In the genomic region with DNA sequence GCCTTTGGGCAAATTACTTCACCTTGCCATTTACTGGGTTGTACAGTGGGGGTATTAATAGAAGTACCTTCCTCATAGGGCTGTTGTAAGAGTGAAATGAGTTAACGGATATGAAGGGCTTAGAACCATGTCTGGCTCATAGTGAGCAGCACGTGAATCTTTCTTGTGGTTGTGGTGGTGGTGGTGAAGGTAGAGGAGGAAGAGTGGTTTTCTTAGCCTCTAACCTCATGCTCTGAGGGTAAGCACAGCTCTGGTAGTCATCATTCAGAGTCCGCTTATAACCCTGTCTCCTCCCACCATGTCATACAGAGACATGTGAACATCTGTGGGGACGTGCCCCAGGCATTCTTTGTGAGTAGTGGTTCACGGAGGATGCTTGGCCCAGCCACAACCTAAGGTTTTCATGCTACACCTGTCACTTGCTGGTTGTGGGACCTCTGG, we compare ENCODE assay signal across 8 cellular contexts. TPM values are rescaled to one million over a fixed set of nuclear protein-coding genes. Genes with fewer than 3 reads are reported as not detected.
DNase-seq lines count a peak whose midpoint lies in the region; ATAC-seq lines count a peak whose summit lies in the region.

No MANE protein-coding gene starts in this region.

- no peak overlapping the region for H3K4me3 Mint-ChIP-seq in T-helper 2 cell treated with Interferon-gamma antibody and Interleukin-4, amounts not matched to agents 5 μg/mL and 100 μg/mL, for 36 hours
- peak overlapping the region in 6 of 10 donors; percentile 24 to 56 (median 27) for H3K4me3 Mint-ChIP-seq in naive thymus-derived CD8-positive, alpha-beta T cell

- no peaks in the 10 kb centered on the region for H3K9me3 Mint-ChIP-seq in T-helper 2 cell treated with Interferon-gamma antibody and Interleukin-4, amounts not matched to agents 5 μg/mL and 100 μg/mL, for 36 hours
- peaks cover 0 to 9% (median 0%) of the 10 kb centered on the region in 9 donors for H3K9me3 Mint-ChIP-seq in naive thymus-derived CD8-positive, alpha-beta T cell

- peaks cover 76% of the 10 kb centered on the region for H3K27me3 Mint-ChIP-seq in T-helper 2 cell treated with Interferon-gamma antibody and Interleukin-4, amounts not matched to agents 5 μg/mL and 100 μg/mL, for 36 hours (ENCODE audit: low read depth)
- peaks cover 38 to 72% (median 54%) of the 10 kb centered on the region in 5 donors for H3K27me3 Mint-ChIP-seq in naive thymus-derived CD8-positive, alpha-beta T cell

- POLR2A ChIA-PET in naive thymus-derived CD8-positive, alpha-beta T cell (lab: Charles Lee) = no interaction called here

- ATAC-seq in GM18858 (IDR thresholded peaks at IDR 0.05; ENCODE audit: unreplicated experiment) (peak; percentile 73), HG02852 (IDR thresholded peaks at IDR 0.05; ENCODE audit: unreplicated experiment) (peak; percentile 97)
- peak; percentile 98 for ATAC-seq in naive thymus-derived CD8-positive, alpha-beta T cell

- in situ Hi-C loops in ACHN (cut with HindIII; ENCODE audit: low pct_ligation_motif_present, low pct_unique_long_range_greater_than_20kb, low sequenced_read_pairs) = no loop called here

- peaks cover 12% of the 10 kb centered on the region for H3K4me1 Mint-ChIP-seq in T-helper 2 cell treated with Interferon-gamma antibody and Interleukin-4, amounts not matched to agents 5 μg/mL and 100 μg/mL, for 36 hours (ENCODE audit: low read depth)
- peaks cover 10 to 26% (median 17%) of the 10 kb centered on the region in 4 donors for H3K4me1 Mint-ChIP-seq in naive thymus-derived CD8-positive, alpha-beta T cell

- no peaks in the 10 kb centered on the region for H3K36me3 Mint-ChIP-seq in T-helper 2 cell treated with Interferon-gamma antibody and Interleukin-4, amounts not matched to agents 5 μg/mL and 100 μg/mL, for 36 hours (ENCODE audit: low read depth)
- H3K36me3 Mint-ChIP-seq in naive thymus-derived CD8-positive, alpha-beta T cell = peaks cover 0 to 2% (median 2%) of the 10 kb centered on the region in 3 donors

- DNase-seq in T-helper 2 cell treated with Interferon-gamma antibody and Interleukin-4, amounts not matched to agents 5 μg/mL and 100 μg/mL, for 36 hours (ENCODE audit: low spot score) = peak; percentile 53
- DNase-seq in naive thymus-derived CD8-positive, alpha-beta T cell = peak in 8 of 10 donors; percentile 46 to 79 (median 66)
- DNase-seq in NCI-H1694 treated with DMSO at 0.1 percent for 48 hours (lab: John Stamatoyannopoulos, UW) (no peak), hippocampal formation (lab: John Stamatoyannopoulos, UW) (no peak), ACHN (no peak), NCI-H2107 treated with DMSO at 0.1 percent for 48 hours (lab: John Stamatoyannopoulos, UW; ENCODE audit: unreplicated experiment) (no peak)

- no peak overlapping the region for H3K27ac Mint-ChIP-seq in T-helper 2 cell treated with Interferon-gamma antibody and Interleukin-4, amounts not matched to agents 5 μg/mL and 100 μg/mL, for 36 hours
- peak overlapping the region in 3 of 10 donors; percentile 5 to 45 (median 36) for H3K27ac Mint-ChIP-seq in naive thymus-derived CD8-positive, alpha-beta T cell

RNA-seq across cellular contexts. Expression of gene TEAD1, which starts 43.6 kb away (rescaled TPM):
- not detected for total RNA-seq in naive thymus-derived CD8-positive, alpha-beta T cell
- polyA plus RNA-seq in naive thymus-derived CD8-positive, alpha-beta T cell = not detected

Comparison
In these comparisons a context has a peak if more than half of its experiments do, and no peak if none do; other contexts are left out.
1. DNase-seq: peak in T-helper 2 cell treated with Interferon-gamma antibody and Interleukin-4, amounts not matched to agents 5 μg/mL and 100 μg/mL, for 36 hours (single experiment) and naive thymus-derived CD8-positive, alpha-beta T cell (8 of 10); none in NCI-H1694 treated with DMSO at 0.1 percent for 48 hours (single experiment), hippocampal formation (0 of 2), ACHN (single experiment) and NCI-H2107 treated with DMSO at 0.1 percent for 48 hours (single experiment).
2. Peak in every context shown above with its lines, with median percentiles within 50 percentile points of each other: ATAC-seq.